21 cellular contexts compared by ENCODE assay signal in genomic region chr10:68603766-68604165, GRCh38.
"Had no signal": no experiment of that assay in that cellular context is flagged by ENCODE, and none has a peak within 500 bp of the region (broad histone marks: within the 10 kb centered on the region; RNA-seq: fewer than 3 reads in every experiment).

No MANE protein-coding gene starts in this region.

- H3K4me3 ChIP-seq: esophagus squamous epithelium, gastroesophageal sphincter, left ventricle myocardium inferior, lung, ovary, suprapubic skin, thyroid gland, upper lobe of left lung, uterus had no signal

- H3K9me3 ChIP-seq: esophagus squamous epithelium, gastroesophageal sphincter, left ventricle myocardium inferior, ovary, suprapubic skin, thyroid gland, upper lobe of left lung, uterus had no signal

- ATAC-seq: gastroesophageal sphincter; left cardiac atrium; right cardiac atrium; stimulated activated naive CD8-positive, alpha-beta T cell treated with anti-CD3 and anti-CD28 coated beads, Interleukin-15, Interleukin-2, amounts not matched to agents 100 U/mL and 50 U/mL, for 24 hours had no signal

- H3K27me3 Mint-ChIP-seq: naive B cell had no signal

- H3K9me3 Mint-ChIP-seq: naive B cell, nephron had no signal

- H3K27ac ChIP-seq: esophagus squamous epithelium, gastroesophageal sphincter, left ventricle myocardium inferior, ovary, suprapubic skin, thyroid gland, upper lobe of left lung, uterus had no signal

- DNase-seq: effector memory CD4-positive, alpha-beta T cell; esophagus squamous epithelium; glutamatergic neuron; kidney; left cardiac atrium; left ventricle myocardium inferior; mesendoderm; naive B cell; ovary; right cardiac atrium; small intestine; stimulated activated CD4-positive, alpha-beta T cell treated with anti-CD3 and anti-CD28 coated beads, Interleukin-12 subunit alpha, Interleukin-12 subunit beta, amount 100 ng/mL, for 4 hours; stimulated activated CD4-positive, alpha-beta T cell treated with anti-CD3 and anti-CD28 coated beads, Interleukin-2, amount 100 ng/mL, for 48 hours; stimulated activated naive CD8-positive, alpha-beta T cell treated with anti-CD3 and anti-CD28 coated beads, Interleukin-15, Interleukin-2, amounts not matched to agents 100 U/mL and 50 U/mL, for 24 hours; thyroid gland; upper lobe of left lung; uterus had no signal

- H3K4me1 ChIP-seq: uterus had no signal

- H3K36me3 ChIP-seq: esophagus squamous epithelium, gastroesophageal sphincter, left ventricle myocardium inferior, ovary, suprapubic skin, thyroid gland, upper lobe of left lung, uterus had no signal

- H3K27me3 ChIP-seq: esophagus squamous epithelium, gastroesophageal sphincter, ovary, suprapubic skin, thyroid gland, upper lobe of left lung, uterus had no signal

- H3K36me3 Mint-ChIP-seq: naive B cell had no signal
